In the genomic region with DNA sequence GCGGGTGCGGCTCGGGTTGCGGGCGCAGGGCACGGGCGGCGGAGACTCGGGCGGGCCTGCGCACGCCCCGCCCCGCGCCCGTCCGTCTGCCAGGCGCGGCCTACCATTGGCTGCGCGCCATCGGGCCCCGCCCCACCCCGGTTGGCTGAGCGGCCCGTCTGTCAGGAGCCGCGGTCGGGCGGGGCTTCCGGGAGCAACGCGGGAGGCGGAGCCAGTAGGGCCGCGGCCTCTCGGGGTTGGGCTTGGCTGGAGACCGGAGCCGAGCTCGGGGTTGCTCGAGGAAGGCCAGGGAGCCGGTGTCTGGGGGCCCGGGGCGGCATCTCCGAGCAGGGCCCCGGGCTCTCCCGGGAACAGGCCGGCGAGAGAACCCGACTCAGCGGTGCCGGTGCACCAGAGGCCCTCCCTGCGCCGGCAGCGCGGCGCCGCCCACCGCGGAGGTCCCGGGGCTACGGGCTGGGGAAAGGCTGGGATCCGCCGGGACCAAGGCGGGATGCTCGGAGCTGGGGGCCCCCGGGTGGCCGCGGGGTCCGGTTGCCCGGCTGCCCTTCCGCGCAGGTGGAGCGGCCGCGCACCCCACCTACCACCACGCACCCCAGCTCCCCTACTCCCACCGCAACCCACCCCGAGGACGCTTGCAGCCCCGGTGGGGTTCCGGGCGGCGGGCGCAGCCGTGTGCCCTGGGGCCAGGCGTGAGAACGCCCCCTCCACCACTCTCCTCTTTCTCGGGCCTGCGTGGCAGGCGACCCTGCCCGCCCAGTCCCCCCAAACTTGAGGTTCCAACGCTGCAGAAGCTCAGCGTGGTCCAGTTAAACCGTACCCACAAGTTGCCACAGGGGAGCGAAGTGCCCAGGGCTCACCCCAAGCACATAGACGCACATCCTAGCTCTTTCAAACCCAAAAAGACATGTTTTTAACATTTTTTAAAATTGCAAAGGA, we compare ENCODE assay signal across 1 cellular context.
A peak's percentile ranks its signal among the peaks of the same experiment; 100 is the strongest.
TF ChIP-seq lines count a peak whose summit lies in the region.

Gene HRAS (minus strand): TSS at position 58 of the 936 bp plus-strand sequence.

TF ChIP-seq in endothelial cell of umbilical vein, 7 proteins besides CTCF, POLR2A, EP300 and RAD21:
- TF ChIP-seq EZH2 (IDR thresholded peaks at IDR 0.05; ENCODE audit: borderline replicate concordance, low read depth, low read length, severe bottlenecking) (no peak), MAX (IDR thresholded peaks at IDR 0.05; ENCODE audit: insufficient read depth, insufficient read length) (no peak), FOS (IDR thresholded peaks at IDR 0.05; ENCODE audit: borderline replicate concordance, insufficient read depth, low read length) (no peak), JUN (IDR thresholded peaks at IDR 0.05; ENCODE audit: borderline replicate concordance, insufficient read depth, insufficient read length, low read depth) (no peak), POLR2AphosphoS5 (IDR thresholded peaks at IDR 0.05; ENCODE audit: insufficient read depth, low read depth, low read length) (peak; percentile 94)
